ENCODE assay signal across 23 cellular contexts in genomic region chrX:21952624-21953023, GRCh38.
"Had no signal": no experiment of that assay in that cellular context is flagged by ENCODE, and none has a peak within 500 bp of the region (broad histone marks: within the 10 kb centered on the region; RNA-seq: fewer than 3 reads in every experiment).

No MANE protein-coding gene starts in this region.

- H3K36me3 Mint-ChIP-seq: natural killer cell treated with Interleukin-12 subunit alpha and Interleukin-12 subunit beta and Interleukin-15 and Interleukin-18, amount 100 ng/mL, for 72 hours had no signal

- H3K4me3 ChIP-seq: heart right ventricle, left lung, lower lobe of right lung, mucosa of descending colon, right lobe of liver, upper lobe of right lung had no signal

- DNase-seq: activated CD4-positive, alpha-beta T cell treated with anti-CD3 and anti-CD28 coated beads for 1 hour; activated CD4-positive, alpha-beta T cell treated with anti-CD3 and anti-CD28 coated beads, Interleukin-2, amount 50 U/mL, for 1 hour; activated CD8-positive, alpha-beta memory T cell treated with anti-CD3 and anti-CD28 coated beads, Interleukin-2, amount 10 ng/mL, durations not matched to agents 7 days and 5 days; activated CD8-positive, alpha-beta T cell treated with anti-CD3 and anti-CD28 coated beads for 36 hours; activated naive CD4-positive, alpha-beta T cell; activated T-cell treated with anti-CD3 and anti-CD28 coated beads, Interleukin-2, amount 50 U/mL, for 48 hours; effector CD8-positive, alpha-beta T cell; foreskin fibroblast; heart right ventricle; left lung; lower lobe of right lung; mesendoderm; mucosa of descending colon; right lobe of liver; stimulated activated CD4-positive, alpha-beta T cell treated with anti-CD3 and anti-CD28 coated beads, Interleukin-2, amount 100 ng/mL, for 48 hours; stimulated activated naive CD8-positive, alpha-beta T cell treated with anti-CD3 and anti-CD28 coated beads, Interleukin-15, Interleukin-2, amounts not matched to agents 100 U/mL and 50 U/mL, for 24 hours; upper lobe of right lung had no signal

- ATAC-seq: activated CD8-positive, alpha-beta memory T cell treated with anti-CD3 and anti-CD28 coated beads, Interleukin-2, amount 10 ng/mL, durations not matched to agents 7 days and 5 days; activated CD8-positive, alpha-beta T cell treated with anti-CD3 and anti-CD28 coated beads for 36 hours; activated naive CD4-positive, alpha-beta T cell treated with anti-CD3 and anti-CD28 coated beads, Interleukin-2, amount 50 U/mL, for 72 hours; esophagus mucosa; heart right ventricle; left lung; lower lobe of right lung; mucosa of descending colon; natural killer cell treated with Interleukin-12 subunit alpha and Interleukin-12 subunit beta and Interleukin-15 and Interleukin-18, amount 100 ng/mL, for 72 hours; right lobe of liver; stimulated activated naive CD8-positive, alpha-beta T cell treated with anti-CD3 and anti-CD28 coated beads, Interleukin-15, Interleukin-2, amounts not matched to agents 100 U/mL and 50 U/mL, for 24 hours; upper lobe of right lung had no signal

- H3K4me1 ChIP-seq: left lung, right lobe of liver, upper lobe of right lung had no signal

- H3K27ac Mint-ChIP-seq: activated CD8-positive, alpha-beta memory T cell treated with anti-CD3 and anti-CD28 coated beads, Interleukin-2, amount 10 ng/mL, durations not matched to agents 7 days and 5 days; activated CD8-positive, alpha-beta T cell treated with anti-CD3 and anti-CD28 coated beads for 36 hours; activated naive CD4-positive, alpha-beta T cell treated with anti-CD3 and anti-CD28 coated beads, Interleukin-2, amount 50 U/mL, for 72 hours; activated T-helper 2 cell treated with anti-CD3 and anti-CD28 coated beads, Interferon-gamma antibody, Interleukin-2, Interleukin-4, amounts not matched to agents 10 μg/mL and 5 μg/mL and 100 μg/mL, durations not matched to agents 14 hours and 24 hours and 36 hours; natural killer cell treated with Interleukin-12 subunit alpha and Interleukin-12 subunit beta and Interleukin-15 and Interleukin-18, amount 100 ng/mL, for 72 hours; T-helper 1 cell treated with Interleukin-12 subunit alpha and Interleukin-12 subunit beta and Interleukin-4 antibody, amounts not matched to agents 30 μg/mL and 1 μg/mL, for 36 hours had no signal

- H3K36me3 ChIP-seq: heart right ventricle, left lung, lower lobe of right lung, neutrophil, right lobe of liver, upper lobe of right lung had no signal

- H3K9me3 Mint-ChIP-seq: activated naive CD4-positive, alpha-beta T cell treated with anti-CD3 and anti-CD28 coated beads, Interleukin-2, amount 50 U/mL, for 72 hours; activated T-helper 2 cell treated with anti-CD3 and anti-CD28 coated beads, Interferon-gamma antibody, Interleukin-2, Interleukin-4, amounts not matched to agents 10 μg/mL and 5 μg/mL and 100 μg/mL, durations not matched to agents 14 hours and 24 hours and 36 hours; natural killer cell treated with Interleukin-12 subunit alpha and Interleukin-12 subunit beta and Interleukin-15 and Interleukin-18, amount 100 ng/mL, for 72 hours; T-helper 1 cell treated with Interleukin-12 subunit alpha and Interleukin-12 subunit beta and Interleukin-4 antibody, amounts not matched to agents 30 μg/mL and 1 μg/mL, for 36 hours had no signal

- H3K4me3 Mint-ChIP-seq: activated CD8-positive, alpha-beta memory T cell treated with anti-CD3 and anti-CD28 coated beads, Interleukin-2, amount 10 ng/mL, durations not matched to agents 7 days and 5 days; activated CD8-positive, alpha-beta T cell treated with anti-CD3 and anti-CD28 coated beads for 36 hours; natural killer cell treated with Interleukin-12 subunit alpha and Interleukin-12 subunit beta and Interleukin-15 and Interleukin-18, amount 100 ng/mL, for 72 hours; T-helper 1 cell treated with Interleukin-12 subunit alpha and Interleukin-12 subunit beta and Interleukin-4 antibody, amounts not matched to agents 30 μg/mL and 1 μg/mL, for 36 hours had no signal

- H3K27me3 ChIP-seq: left lung, neutrophil, right lobe of liver, upper lobe of right lung had no signal

- H3K9me3 ChIP-seq: heart right ventricle, left lung, lower lobe of right lung, mucosa of descending colon, neutrophil, right lobe of liver, upper lobe of right lung had no signal

- H3K27ac ChIP-seq: left lung, lower lobe of right lung, neutrophil, right lobe of liver, upper lobe of right lung had no signal

- H3K27me3 Mint-ChIP-seq: activated CD8-positive, alpha-beta memory T cell treated with anti-CD3 and anti-CD28 coated beads, Interleukin-2, amount 10 ng/mL, durations not matched to agents 7 days and 5 days; activated CD8-positive, alpha-beta T cell treated with anti-CD3 and anti-CD28 coated beads for 36 hours had no signal
